13 cellular contexts compared by ENCODE assay signal in the genomic region with DNA sequence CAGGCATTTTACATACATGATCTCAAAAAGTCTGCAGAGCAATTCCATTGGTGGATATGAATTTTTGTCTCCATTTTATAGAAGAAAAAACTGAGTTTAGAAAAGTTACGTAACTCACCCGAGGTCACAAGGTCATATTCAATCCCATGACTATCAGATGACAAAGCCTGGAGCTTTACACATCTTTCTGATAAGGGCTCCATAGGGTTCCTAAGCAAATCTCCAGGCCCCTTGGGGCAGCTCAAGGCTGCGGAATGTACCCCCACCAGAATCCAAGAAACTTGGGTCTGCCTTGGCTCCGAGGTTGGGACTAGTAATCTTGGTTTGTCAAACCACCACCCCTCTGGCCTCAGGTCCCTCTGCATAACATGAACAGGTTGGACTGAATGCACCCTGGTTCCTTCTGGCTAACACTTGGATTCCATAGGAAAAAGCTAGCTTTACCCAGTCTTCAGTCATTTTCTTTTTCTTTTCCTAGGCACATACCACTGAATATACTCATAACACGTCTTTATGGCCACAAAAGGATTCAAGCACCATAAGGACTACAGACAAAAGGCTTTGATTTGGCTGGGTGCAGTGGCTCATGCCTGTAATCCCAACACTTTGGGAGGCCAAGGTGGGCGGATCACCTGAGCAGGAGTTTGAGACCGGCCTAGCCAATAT. TPM values are rescaled to one million over a fixed set of nuclear protein-coding genes. Genes with fewer than 3 reads are reported as not detected.
A peak's percentile ranks its signal among the peaks of the same experiment; 100 is the strongest.
DNase-seq lines count a peak whose midpoint lies in the region; ATAC-seq and TF ChIP-seq lines count a peak whose summit lies in the region.
"Had no signal": no experiment of that assay in that cellular context is flagged by ENCODE, and none has a peak within 500 bp of the region (broad histone marks: within the 10 kb centered on the region; RNA-seq: fewer than 3 reads in every experiment).

No MANE protein-coding gene starts in this region.

- H3K27ac ChIP-seq in brain microvascular endothelial cell (peak overlapping the region; percentile 86), neutrophil (peak overlapping the region; percentile 46)
- H3K27ac ChIP-seq: gastroesophageal sphincter, PC-9 had no signal

- in situ Hi-C loops in brain microvascular endothelial cell (cut with HindIII; ENCODE audit: low pct_ligation_motif_present, low sequenced_read_pairs): no loop called here

- H3K4me1 ChIP-seq in neutrophil (ENCODE audit: control insufficient read depth in 1 of 2, insufficient read depth in 1 of 2, low read depth in 1 of 2, low read length in 1 of 2): peaks cover 31 to 43% of the 10 kb centered on the region in 2 experiments

- ATAC-seq in esophagus mucosa: no peak
- no peak for ATAC-seq in HG02970 (IDR thresholded peaks at IDR 0.05; ENCODE audit: low FRiP score, unreplicated experiment)
- ATAC-seq: gastroesophageal sphincter had no signal

- no peak for TF ChIP-seq CTCF in brain microvascular endothelial cell (IDR thresholded peaks at IDR 0.05; ENCODE audit: low read depth, low read length, missing control alignments)
- no peak for TF ChIP-seq CTCF in neutrophil (IDR thresholded peaks at IDR 0.05)

- no peak overlapping the region for H3K4me3 ChIP-seq in brain microvascular endothelial cell (ENCODE audit: low read depth, low read length)
- no peak overlapping the region for H3K4me3 ChIP-seq in neutrophil (ENCODE audit: low read depth in 1 of 2, low read length in 1 of 2)
- H3K4me3 ChIP-seq: gastroesophageal sphincter, PC-9, stomach had no signal

- H3K9me3 ChIP-seq in neutrophil: no peaks in the 10 kb centered on the region
- H3K9me3 ChIP-seq: gastroesophageal sphincter, stomach had no signal

- peak; percentile 36 for DNase-seq in EH (ENCODE audit: low read depth)
- peak; percentile 47 for DNase-seq in NCI-H226
- peak; percentile 53 for DNase-seq in brain microvascular endothelial cell
- no peak for DNase-seq in 8988T
- DNase-seq: activated CD4-positive, alpha-beta T cell treated with anti-CD3 and anti-CD28 coated beads, Interleukin-2, amount 50 U/mL, for 1 hour; islet precursor cell; NCI-H1105 treated with DMSO at 0.1 percent for 48 hours; PC-9; stomach had no signal

- H3K27me3 ChIP-seq in brain microvascular endothelial cell (replicated peaks): no peaks in the 10 kb centered on the region
- H3K27me3 ChIP-seq in neutrophil: no peaks in the 10 kb centered on the region
- H3K27me3 ChIP-seq: gastroesophageal sphincter, stomach had no signal

- H3K36me3 ChIP-seq in brain microvascular endothelial cell (replicated peaks) (no peaks in the 10 kb centered on the region), neutrophil (no peaks in the 10 kb centered on the region)
- H3K36me3 ChIP-seq: gastroesophageal sphincter, stomach had no signal

RNA-seq across cellular contexts. Expression of gene PIP4K2A, which starts 55.5 kb away (rescaled TPM):
- 10.0 TPM for total RNA-seq in esophagus mucosa
